2 cellular contexts compared by ENCODE assay signal in genomic region chr10:100371707-100372027, GRCh38.
A peak's percentile ranks its signal among the peaks of the same experiment; 100 is the strongest.
TF ChIP-seq lines count a peak whose summit lies in the region.

No MANE protein-coding gene starts in this region.

TF ChIP-seq in WTC11, 78 proteins besides CTCF, POLR2A, EP300 and RAD21:
- TF ChIP-seq ZNF121 (CRISPR knock-in tag; IDR thresholded peaks at IDR 0.05), result peak; percentile 89; the same call in 1 of the 2 replicates

TF ChIP-seq in HepG2, 621 proteins besides CTCF, POLR2A, EP300 and RAD21:
- peak; percentile 68; the same call in 1 of the 2 replicates for TF ChIP-seq ZNF770 (CRISPR knock-in tag; IDR thresholded peaks at IDR 0.05)
- peak; percentile 60; the same call in 1 of the 2 replicates for TF ChIP-seq ZNF121 (CRISPR knock-in tag; IDR thresholded peaks at IDR 0.05)
- TF ChIP-seq ZNF776 (CRISPR knock-in tag; IDR thresholded peaks at IDR 0.05), result 0 out of 2 replicates have a peak, but pooled peaks have one; percentile 14
- peak; percentile 14 for TF ChIP-seq RBFOX2 (IDR thresholded peaks at IDR 0.05; ENCODE audit: low read depth, low read length)
- TF ChIP-seq, protein P1, sequence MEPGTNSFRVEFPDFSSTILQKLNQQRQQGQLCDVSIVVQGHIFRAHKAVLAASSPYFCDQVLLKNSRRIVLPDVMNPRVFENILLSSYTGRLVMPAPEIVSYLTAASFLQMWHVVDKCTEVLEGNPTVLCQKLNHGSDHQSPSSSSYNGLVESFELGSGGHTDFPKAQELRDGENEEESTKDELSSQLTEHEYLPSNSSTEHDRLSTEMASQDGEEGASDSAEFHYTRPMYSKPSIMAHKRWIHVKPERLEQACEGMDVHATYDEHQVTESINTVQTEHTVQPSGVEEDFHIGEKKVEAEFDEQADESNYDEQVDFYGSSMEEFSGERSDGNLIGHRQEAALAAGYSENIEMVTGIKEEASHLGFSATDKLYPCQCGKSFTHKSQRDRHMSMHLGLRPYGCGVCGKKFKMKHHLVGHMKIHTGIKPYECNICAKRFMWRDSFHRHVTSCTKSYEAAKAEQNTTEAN (CRISPR knock-in tag; conservative IDR thresholded peaks at IDR 0.05), result 0 out of 2 replicates have a peak, but pooled peaks have one; percentile 1
